Comparison of ENCODE assay signal across 31 cellular contexts in the genomic region with DNA sequence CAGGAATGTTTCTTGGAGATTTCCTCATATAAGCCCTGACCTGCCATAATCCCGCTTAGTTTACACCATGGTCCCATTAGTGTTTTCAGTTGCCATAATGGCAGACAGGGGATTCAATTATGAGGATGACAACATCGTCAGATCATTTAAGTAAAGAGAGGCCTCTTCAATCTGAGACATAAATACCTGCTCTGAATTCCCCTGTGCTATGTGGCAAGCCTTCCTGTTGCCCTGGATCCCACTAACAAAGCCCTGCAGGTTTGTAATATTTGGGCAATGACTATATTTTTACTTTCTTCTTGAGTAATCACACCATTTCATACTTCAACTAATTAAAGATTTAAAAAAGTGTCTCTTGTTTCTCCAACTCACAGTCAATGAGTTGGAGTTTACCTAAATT.
"Had no signal": no experiment of that assay in that cellular context is flagged by ENCODE, and none has a peak within 500 bp of the region (broad histone marks: within the 10 kb centered on the region; RNA-seq: fewer than 3 reads in every experiment).

No MANE protein-coding gene starts in this region.

- H3K27ac Mint-ChIP-seq: activated B cell treated with CpG ODN at 0.5 μM for 24 hours; activated CD8-positive, alpha-beta T cell treated with anti-CD3 and anti-CD28 coated beads for 36 hours; activated naive CD8-positive, alpha-beta T cell; effector memory CD8-positive, alpha-beta T cell; T-helper 2 cell treated with Interferon-gamma antibody and Interleukin-4, amounts not matched to agents 5 μg/mL and 100 μg/mL, for 36 hours had no signal

- H3K4me3 Mint-ChIP-seq: activated B cell treated with CpG ODN at 0.5 μM for 24 hours; activated CD8-positive, alpha-beta T cell treated with anti-CD3 and anti-CD28 coated beads for 36 hours; activated naive CD8-positive, alpha-beta T cell; effector memory CD8-positive, alpha-beta T cell; T-helper 17 cell; T-helper 2 cell treated with Interferon-gamma antibody and Interleukin-4, amounts not matched to agents 5 μg/mL and 100 μg/mL, for 36 hours had no signal

- H3K9me3 Mint-ChIP-seq: activated B cell treated with CpG ODN at 0.5 μM for 24 hours; activated CD8-positive, alpha-beta T cell treated with anti-CD3 and anti-CD28 coated beads for 36 hours; effector memory CD8-positive, alpha-beta T cell; T-helper 2 cell treated with Interferon-gamma antibody and Interleukin-4, amounts not matched to agents 5 μg/mL and 100 μg/mL, for 36 hours had no signal

- H3K27me3 Mint-ChIP-seq: activated B cell treated with CpG ODN at 0.5 μM for 24 hours; activated CD8-positive, alpha-beta T cell treated with anti-CD3 and anti-CD28 coated beads for 36 hours; activated naive CD8-positive, alpha-beta T cell; effector memory CD8-positive, alpha-beta T cell; T-helper 17 cell had no signal

- H3K4me1 Mint-ChIP-seq: activated B cell treated with CpG ODN at 0.5 μM for 24 hours, T-helper 17 cell had no signal

- DNase-seq: activated B cell treated with CpG ODN at 0.5 μM for 24 hours; activated CD4-positive, alpha-beta T cell treated with anti-CD3 and anti-CD28 coated beads for 48 hours; activated CD4-positive, alpha-beta T cell treated with anti-CD3 and anti-CD28 coated beads, Interleukin-2, amount 50 U/mL, for 1 hour; activated CD4-positive, alpha-beta T cell treated with anti-CD3 and anti-CD28 coated beads, Interleukin-2, amount 50 U/mL, for 48 hours; activated CD8-positive, alpha-beta memory T cell treated with anti-CD3 and anti-CD28 coated beads for 24 hours; activated CD8-positive, alpha-beta T cell treated with anti-CD3 and anti-CD28 coated beads for 36 hours; activated effector memory CD4-positive, alpha-beta T cell treated with Interleukin-2 at 50 U/mL for 16 hours; activated gamma-delta T cell treated with Interleukin-2 at 50 U/mL for 16 hours; activated naive CD4-positive, alpha-beta T cell treated with anti-CD3 and anti-CD28 coated beads, Interleukin-2, amount 50 U/mL, for 16 hours; activated naive CD4-positive, alpha-beta T cell treated with Interleukin-2 at 50 U/mL for 16 hours; activated T-cell treated with anti-CD3 and anti-CD28 coated beads, Interleukin-2, amount 50 U/mL, for 48 hours; amygdala; aorta; body of pancreas; caudate nucleus; cortex of kidney; dermis blood vessel endothelial cell; effector CD4-positive, alpha-beta T cell; effector memory CD8-positive, alpha-beta T cell; erythroblast; gastrocnemius medialis; glutamatergic neuron; heart left ventricle; T-helper 1 cell; T-helper 17 cell; T1000; WERI-Rb-1 had no signal

- ATAC-seq: activated CD4-positive, CD25-positive, alpha-beta regulatory T cell treated with anti-CD3 and anti-CD28 coated beads, Interleukin-2, amount 50 U/mL, for 24 hours; activated CD8-positive, alpha-beta T cell treated with anti-CD3 and anti-CD28 coated beads for 36 hours; body of pancreas; effector memory CD8-positive, alpha-beta T cell; foreskin keratinocyte; gastrocnemius medialis; heart left ventricle; T-helper 17 cell had no signal
